Comparison of ENCODE assay signal across 31 cellular contexts in the genomic region with DNA sequence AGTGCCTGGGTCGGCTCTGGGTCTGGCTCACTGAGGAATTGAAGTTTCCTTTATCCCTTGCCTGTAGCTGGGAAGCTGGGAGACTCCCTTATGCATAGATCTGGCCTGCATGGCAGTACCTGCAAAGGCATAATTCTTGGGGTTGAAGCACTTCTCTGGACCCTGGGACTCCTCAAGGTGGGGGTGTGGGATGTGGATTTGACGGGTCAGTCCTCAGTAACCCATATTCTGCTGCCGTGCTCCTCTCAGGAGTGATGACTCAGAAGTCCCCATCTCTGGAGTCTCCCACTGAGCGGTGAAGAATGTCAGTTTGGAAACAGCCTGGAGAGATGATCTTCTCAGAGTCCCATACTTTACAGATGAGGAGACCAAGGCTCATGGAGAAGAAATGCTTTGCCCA. TPM values are rescaled to one million over a fixed set of nuclear protein-coding genes. Genes with fewer than 3 reads are reported as not detected.
"Had no signal": no experiment of that assay in that cellular context is flagged by ENCODE, and none has a peak within 500 bp of the region (broad histone marks: within the 10 kb centered on the region; RNA-seq: fewer than 3 reads in every experiment).

No MANE protein-coding gene starts in this region.

- ATAC-seq: naive thymus-derived CD8-positive, alpha-beta T cell; natural killer cell treated with Interleukin-12 subunit alpha and Interleukin-12 subunit beta and Interleukin-15 and Interleukin-18, amount 100 ng/mL, for 72 hours; psoas muscle; right cardiac atrium; right lobe of liver; stimulated activated memory B cell treated with anti-CD40 and anti-IgM and Interleukin-4, amounts not matched to agents 10 μg/mL and 1 μg/mL and 100 μg/mL, for 72 hours; stimulated activated naive CD8-positive, alpha-beta T cell treated with anti-CD3 and anti-CD28 coated beads, Interleukin-15, amount 100 ng/mL, for 72 hours; stimulated activated naive CD8-positive, alpha-beta T cell treated with anti-CD3 and anti-CD28 coated beads, Interleukin-15, Interleukin-2, amounts not matched to agents 100 U/mL and 50 U/mL, for 24 hours; upper lobe of right lung had no signal

- H3K4me3 Mint-ChIP-seq: naive thymus-derived CD8-positive, alpha-beta T cell; natural killer cell treated with Interleukin-12 subunit alpha and Interleukin-12 subunit beta and Interleukin-15 and Interleukin-18, amount 100 ng/mL, for 72 hours; nephron progenitor cell; neural crest cell; stimulated activated memory B cell treated with anti-CD40 and anti-IgM and Interleukin-4, amounts not matched to agents 10 μg/mL and 1 μg/mL and 100 μg/mL, for 72 hours; stimulated activated naive CD8-positive, alpha-beta T cell treated with anti-CD3 and anti-CD28 coated beads, Interleukin-15, amount 100 ng/mL, for 72 hours; type B pancreatic cell had no signal

- H3K27ac ChIP-seq: neutrophil, ovary, parathyroid adenoma, psoas muscle, right lobe of liver, sigmoid colon, suprapubic skin, testis, tibial artery, transverse colon, upper lobe of right lung, uterus had no signal

- H3K36me3 ChIP-seq: neutrophil, ovary, right lobe of liver, sigmoid colon, suprapubic skin, tibial artery, transverse colon, upper lobe of right lung, uterus had no signal

- H3K4me3 ChIP-seq: ovary, psoas muscle, right lobe of liver, sigmoid colon, suprapubic skin, testis, tibial artery, transverse colon, upper lobe of right lung, uterus had no signal

- H3K36me3 Mint-ChIP-seq: naive thymus-derived CD8-positive, alpha-beta T cell; natural killer cell treated with Interleukin-12 subunit alpha and Interleukin-12 subunit beta and Interleukin-15 and Interleukin-18, amount 100 ng/mL, for 72 hours; stimulated activated memory B cell treated with anti-CD40 and anti-IgM and Interleukin-4, amounts not matched to agents 10 μg/mL and 1 μg/mL and 100 μg/mL, for 72 hours; type B pancreatic cell had no signal

- H3K9me3 ChIP-seq: neutrophil, ovary, psoas muscle, right lobe of liver, sigmoid colon, suprapubic skin, testis, tibial artery, transverse colon, upper lobe of right lung, uterus had no signal

- H3K4me1 ChIP-seq: parathyroid adenoma, psoas muscle, right lobe of liver, sigmoid colon, suprapubic skin, testis, tibial artery, transverse colon, upper lobe of right lung, uterus had no signal

- H3K27me3 ChIP-seq: ovary, right lobe of liver, testis, transverse colon, uterus had no signal

- H3K9me3 Mint-ChIP-seq: natural killer cell treated with Interleukin-12 subunit alpha and Interleukin-12 subunit beta and Interleukin-15 and Interleukin-18, amount 100 ng/mL, for 72 hours; nephron progenitor cell; stimulated activated naive CD8-positive, alpha-beta T cell treated with anti-CD3 and anti-CD28 coated beads, Interleukin-15, amount 100 ng/mL, for 72 hours; type B pancreatic cell had no signal

- H3K27ac Mint-ChIP-seq: naive thymus-derived CD8-positive, alpha-beta T cell; natural killer cell treated with Interleukin-12 subunit alpha and Interleukin-12 subunit beta and Interleukin-15 and Interleukin-18, amount 100 ng/mL, for 72 hours; nephron progenitor cell; progenitor cell of endocrine pancreas; stimulated activated memory B cell treated with anti-CD40 and anti-IgM and Interleukin-4, amounts not matched to agents 10 μg/mL and 1 μg/mL and 100 μg/mL, for 72 hours; stimulated activated naive CD8-positive, alpha-beta T cell treated with anti-CD3 and anti-CD28 coated beads, Interleukin-15, amount 100 ng/mL, for 72 hours; type B pancreatic cell had no signal

- DNase-seq: naive thymus-derived CD8-positive, alpha-beta T cell; nephron progenitor cell; nucleus accumbens; ovary; psoas muscle; right cardiac atrium; right lobe of liver; sigmoid colon; small intestine; stimulated activated CD4-positive, alpha-beta T cell treated with anti-CD3 and anti-CD28 coated beads, Interleukin-15, amount 100 ng/mL, for 24 hours; stimulated activated CD4-positive, alpha-beta T cell treated with anti-CD3 and anti-CD28 coated beads, Interleukin-2, amount 100 ng/mL, for 24 hours; stimulated activated CD4-positive, alpha-beta T cell treated with anti-CD3 and anti-CD28 coated beads, Interleukin-2, amount 100 ng/mL, for 48 hours; stimulated activated CD4-positive, alpha-beta T cell treated with anti-CD3 and anti-CD28 coated beads, Interleukin-4, amount 100 ng/mL, for 24 hours; stimulated activated naive CD4-positive, alpha-beta T cell; stimulated activated naive CD8-positive, alpha-beta T cell treated with anti-CD3 and anti-CD28 coated beads, Interleukin-15, amount 100 ng/mL, for 72 hours; stimulated activated naive CD8-positive, alpha-beta T cell treated with anti-CD3 and anti-CD28 coated beads, Interleukin-15, Interleukin-2, amounts not matched to agents 100 U/mL and 50 U/mL, for 24 hours; substantia nigra; testis; tibial artery; transverse colon; upper lobe of right lung; uterus had no signal

- H3K4me1 Mint-ChIP-seq: naive thymus-derived CD8-positive, alpha-beta T cell; stimulated activated memory B cell treated with anti-CD40 and anti-IgM and Interleukin-4, amounts not matched to agents 10 μg/mL and 1 μg/mL and 100 μg/mL, for 72 hours; stimulated activated naive CD8-positive, alpha-beta T cell treated with anti-CD3 and anti-CD28 coated beads, Interleukin-15, amount 100 ng/mL, for 72 hours had no signal

RNA-seq across cellular contexts. Expression of a gene that starts 49.0 kb away (rescaled TPM):
- total RNA-seq: naive thymus-derived CD8-positive, alpha-beta T cell; natural killer cell treated with Interleukin-12 subunit alpha and Interleukin-12 subunit beta and Interleukin-15 and Interleukin-18, amount 100 ng/mL, for 72 hours; omental fat pad; psoas muscle; right lobe of liver; upper lobe of right lung had no signal
